ENCODE assay signal across 3 cellular contexts in the genomic region with DNA sequence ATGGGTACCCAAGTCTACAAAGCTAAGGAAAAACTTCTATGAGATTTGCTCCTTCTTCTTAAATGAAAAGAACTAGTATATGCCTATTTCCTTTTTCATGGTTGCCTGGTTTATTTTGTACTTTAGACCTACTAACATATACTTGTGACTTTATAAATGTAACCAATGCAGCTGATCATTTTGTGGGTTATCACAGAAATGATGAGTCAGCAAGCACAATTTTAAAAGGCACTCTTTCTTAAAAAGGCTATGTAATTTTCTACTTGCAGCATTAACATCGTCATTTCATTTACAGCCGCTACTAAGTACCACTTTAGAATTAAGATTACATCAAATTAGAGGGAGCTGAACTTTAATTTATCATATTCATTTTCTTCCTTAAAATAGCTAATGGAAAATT.
TF ChIP-seq lines count a peak whose summit lies in the region.

No MANE protein-coding gene starts in this region.

TF ChIP-seq in A549, 52 proteins besides CTCF, POLR2A, EP300 and RAD21:
- TF ChIP-seq HOXA7 (CRISPR knock-in tag; IDR thresholded peaks at IDR 0.05): no peak
- no peak for TF ChIP-seq RARB (CRISPR knock-in tag; IDR thresholded peaks at IDR 0.05)
- TF ChIP-seq MAFK (IDR thresholded peaks at IDR 0.05; ENCODE audit: partially characterized antibody): peak; percentile 96
- TF ChIP-seq RFX5 (IDR thresholded peaks at IDR 0.05): no peak
- TF ChIP-seq ZSCAN20 (CRISPR knock-in tag; IDR thresholded peaks at IDR 0.05): no peak

TF ChIP-seq in IMR-90, 13 proteins besides CTCF, POLR2A, EP300 and RAD21:
- TF ChIP-seq MAFK (IDR thresholded peaks at IDR 0.05; ENCODE audit: low read depth, low read length) (peak; percentile 97), NFE2L2 (IDR thresholded peaks at IDR 0.05; ENCODE audit: low read depth, low read length) (no peak)

TF ChIP-seq in H1, 55 proteins besides CTCF, POLR2A, EP300 and RAD21:
- TF ChIP-seq MAFK (IDR thresholded peaks at IDR 0.05; ENCODE audit: low read depth, low read length): peak; percentile 86
- no peak for TF ChIP-seq SIN3A (conservative IDR thresholded peaks at IDR 0.05 in 1 of 2, IDR thresholded peaks at IDR 0.05 in 1 of 2; ENCODE audit: low read depth in 1 of 2, low read length in 2 of 2)
TF ChIP-seq in H1: peak in this region for 1.
